Comparison of ENCODE assay signal across 8 cellular contexts in genomic region chr9:128702949-128703615, GRCh38. TPM values are rescaled to one million over a fixed set of nuclear protein-coding genes. Genes with fewer than 3 reads are reported as not detected.
DNase-seq lines count a peak whose midpoint lies in the region; ATAC-seq and TF ChIP-seq lines count a peak whose summit lies in the region.

No MANE protein-coding gene starts in this region.

- peak; percentile 36 for ATAC-seq in CD8-positive, alpha-beta T cell
- ATAC-seq in GM21619 (IDR thresholded peaks at IDR 0.05; ENCODE audit: unreplicated experiment) (peak; percentile 23), memory B cell (ENCODE audit: low read depth) (peak; percentile 20)

- H3K27me3 ChIP-seq in CD8-positive, alpha-beta T cell (ENCODE audit: insufficient read depth, low read length): no peaks in the 10 kb centered on the region
- H3K27me3 ChIP-seq in colonic mucosa: no peaks in the 10 kb centered on the region
- no peaks in the 10 kb centered on the region for H3K27me3 ChIP-seq in thyroid gland

- H3K4me1 ChIP-seq in CD8-positive, alpha-beta T cell (ENCODE audit: insufficient read depth, low read length): peaks cover 16% of the 10 kb centered on the region
- no peaks in the 10 kb centered on the region for H3K4me1 ChIP-seq in colonic mucosa
- peaks cover 0 to 9% of the 10 kb centered on the region in 2 donors for H3K4me1 ChIP-seq in thyroid gland

- H3K27ac Mint-ChIP-seq in CD8-positive, alpha-beta T cell: no peak overlapping the region
- peak overlapping the region; percentile 78 for H3K27ac Mint-ChIP-seq in memory B cell

- peak overlapping the region; percentile 80 for H3K4me3 Mint-ChIP-seq in CD8-positive, alpha-beta T cell
- H3K4me3 Mint-ChIP-seq in memory B cell: peak overlapping the region; percentile 86

- H3K27me3 Mint-ChIP-seq in CD8-positive, alpha-beta T cell (ENCODE audit: low read depth): no peaks in the 10 kb centered on the region
- no peaks in the 10 kb centered on the region for H3K27me3 Mint-ChIP-seq in memory B cell

- DNase-seq in CD8-positive, alpha-beta T cell: peak in 1 of 7 experiments; percentile 36
- DNase-seq in RWPE1 (ENCODE audit: low spot score): peak; percentile 38
- no peak for DNase-seq in colonic mucosa
- no peak for DNase-seq in memory B cell (ENCODE audit: low spot score in 2 of 2)
- peak; percentile 42 to 47 for DNase-seq in thyroid gland
- DNase-seq in amniotic stem cell (lab: John Stamatoyannopoulos, UW): no peak
- no peak for DNase-seq in HCEC 1CT

- WGBS in thyroid gland, 2 donors: 5 to 20% methylated on average over 14 to 32 of the region's 55 CpGs

- peak overlapping the region; percentile 70 for H3K4me3 ChIP-seq in CD8-positive, alpha-beta T cell (ENCODE audit: low read depth, low read length)
- H3K4me3 ChIP-seq in colonic mucosa: peak overlapping the region; percentile 80
- peak overlapping the region; percentile 75 to 83 (median 79) for H3K4me3 ChIP-seq in thyroid gland (replicated peaks in 1 of 3)

- POLR2A ChIA-PET in CD8-positive, alpha-beta T cell (lab: Charles Lee): interaction anchor here (0.6 kb wide), 1 partner anchor 312 kb away, joined by 3 read pairs; no protein-coding TSS in a partner anchor
- POLR2A ChIA-PET in RWPE1 (lab: Yijun Ruan, JAX; ENCODE audit: low non-redundant PET): no interaction called here

- no peaks in the 10 kb centered on the region for H3K36me3 ChIP-seq in CD8-positive, alpha-beta T cell (ENCODE audit: insufficient read depth, low read length)
- H3K36me3 ChIP-seq in colonic mucosa: no peaks in the 10 kb centered on the region
- no peaks in the 10 kb centered on the region for H3K36me3 ChIP-seq in thyroid gland

- H3K9me3 ChIP-seq in CD8-positive, alpha-beta T cell (ENCODE audit: low read length): no peaks in the 10 kb centered on the region
- no peaks in the 10 kb centered on the region for H3K9me3 ChIP-seq in colonic mucosa
- H3K9me3 ChIP-seq in thyroid gland: no peaks in the 10 kb centered on the region

- H3K4me1 Mint-ChIP-seq in CD8-positive, alpha-beta T cell (ENCODE audit: low read depth): peaks cover 13% of the 10 kb centered on the region
- H3K4me1 Mint-ChIP-seq in memory B cell: peaks cover 12% of the 10 kb centered on the region

- no peak for TF ChIP-seq POLR2A in thyroid gland (IDR thresholded peaks at IDR 0.05)

- no peaks in the 10 kb centered on the region for H3K9me3 Mint-ChIP-seq in CD8-positive, alpha-beta T cell
- no peaks in the 10 kb centered on the region for H3K9me3 Mint-ChIP-seq in memory B cell

- no peak overlapping the region for H3K27ac ChIP-seq in CD8-positive, alpha-beta T cell (ENCODE audit: low read depth, low read length)
- H3K27ac ChIP-seq in RWPE1: peak overlapping the region; percentile 81
- H3K27ac ChIP-seq in colonic mucosa: no peak overlapping the region
- peak overlapping the region; percentile 51 to 80 (median 78) for H3K27ac ChIP-seq in thyroid gland

- H3K9ac ChIP-seq in colonic mucosa (ENCODE audit: low read depth in 2 of 2, low read length in 2 of 2): peak overlapping the region; percentile 63 to 78

- CTCF ChIA-PET in CD8-positive, alpha-beta T cell (lab: Charles Lee): no interaction called here
- CTCF ChIA-PET in RWPE1 (lab: Yijun Ruan, JAX): interaction anchor here (0.5 to 0.7 kb wide), 3 partner anchors 10 to 452 kb away, joined by 3 to 4 read pairs (median 3); no protein-coding TSS in a partner anchor

- intact Hi-C loops in CD8-positive, alpha-beta T cell (cut with DNase I, micrococcal nuclease): loop anchor here (1.0 to 5.0 kb wide), 5 partner anchors 13 to 84 kb away; partner anchors contain the start of genes TBC1D13 (in 2 of the 2), ZDHHC12 (in 2 of the 2) and ZER1 (in 1 of the 2)
- intact Hi-C loops in colonic mucosa (cut with DNase I): no loop called here
- intact Hi-C loops in thyroid gland (cut with DNase I): no loop called here

- TF ChIP-seq CTCF in CD8-positive, alpha-beta T cell (IDR thresholded peaks at IDR 0.05): no peak
- no peak for TF ChIP-seq CTCF in RWPE1 (conservative IDR thresholded peaks at IDR 0.05; ENCODE audit: low read depth)
- no peak for TF ChIP-seq CTCF in colonic mucosa (IDR thresholded peaks at IDR 0.05)
- TF ChIP-seq CTCF in thyroid gland (IDR thresholded peaks at IDR 0.05): no peak

- H3K36me3 Mint-ChIP-seq in CD8-positive, alpha-beta T cell: no peaks in the 10 kb centered on the region
- H3K36me3 Mint-ChIP-seq in memory B cell: no peaks in the 10 kb centered on the region

RNA-seq across cellular contexts. Expression of gene PKN3, which starts 0.8 kb away (rescaled TPM):
- 1 to 10 TPM; 1.3 to 2.0 TPM for total RNA-seq in CD8-positive, alpha-beta T cell
- total RNA-seq in colonic mucosa (1 to 10 TPM; 2.8 to 7.5 TPM), thyroid gland (1 to 10 TPM; 4.4 to 7.6 (median 6.4) TPM)

RNA-seq across cellular contexts. Expression of gene SET, which starts 14.1 kb away (rescaled TPM):
- 100 to 1,000 TPM; 243 to 260 TPM for total RNA-seq in CD8-positive, alpha-beta T cell
- total RNA-seq in colonic mucosa (100 to 1,000 TPM; 222 to 348 TPM), thyroid gland (100 to 1,000 TPM; 173 to 217 (median 202) TPM)

RNA-seq across cellular contexts. Expression of gene ZDHHC12, which starts 20.8 kb away (rescaled TPM):
- total RNA-seq in CD8-positive, alpha-beta T cell: 10 to 100 TPM; 25.5 to 29.6 TPM
- total RNA-seq in colonic mucosa (100 to 1,000 TPM in 1 of 2 donors, 10 to 100 TPM in 1; 69.9 to 129 TPM), thyroid gland (10 to 100 TPM; 21.2 to 45.7 (median 33.7) TPM)

RNA-seq across cellular contexts. Expression of gene DYNC2I2, which starts 46.4 kb away (rescaled TPM):
- 1 to 10 TPM; 3.7 to 3.9 TPM for total RNA-seq in CD8-positive, alpha-beta T cell
- total RNA-seq in colonic mucosa (100 to 1,000 TPM in 1 of 2 donors, 10 to 100 TPM in 1; 39.7 to 152 TPM), thyroid gland (100 to 1,000 TPM in 2 of 4 donors, 10 to 100 TPM in 2; 86.1 to 179 (median 132) TPM)

Comparison
In these comparisons a context has a peak if more than half of its experiments do, and no peak if none do; other contexts are left out.
1. DNase-seq: peak in RWPE1 (single experiment) and thyroid gland (2 of 2); none in colonic mucosa (single experiment), memory B cell (0 of 2), amniotic stem cell (single experiment) and HCEC 1CT (single experiment).
2. H3K27ac ChIP-seq: peak in RWPE1 (single experiment) and thyroid gland (3 of 3); none in CD8-positive, alpha-beta T cell (single experiment) and colonic mucosa (single experiment).
3. intact Hi-C loops: an anchor here in CD8-positive, alpha-beta T cell (1.0 to 5.0 kb wide); none called in colonic mucosa and thyroid gland.
4. Peak in every context shown above with its lines, with median percentiles within 50 percentile points of each other: ATAC-seq and H3K4me3 ChIP-seq.